ENCODE assay signal across 19 cellular contexts in genomic region chr10:12200850-12201249, GRCh38. TPM values are rescaled to one million over a fixed set of nuclear protein-coding genes. Genes with fewer than 3 reads are reported as not detected.
DNase-seq lines count a peak whose midpoint lies in the region; ATAC-seq and TF ChIP-seq lines count a peak whose summit lies in the region.
"Had no signal": no experiment of that assay in that cellular context is flagged by ENCODE, and none has a peak within 500 bp of the region (broad histone marks: within the 10 kb centered on the region; RNA-seq: fewer than 3 reads in every experiment).

No MANE protein-coding gene starts in this region.

- H3K9me3 ChIP-seq in Loucy (ENCODE audit: insufficient read depth, low read depth, low read length), result no peaks in the 10 kb centered on the region
- no peaks in the 10 kb centered on the region for H3K9me3 ChIP-seq in aorta (ENCODE audit: control insufficient read depth, low read length)
- H3K9me3 ChIP-seq in BE2C, result no peaks in the 10 kb centered on the region
- H3K9me3 ChIP-seq: Caco-2 had no signal

- peaks cover 92% of the 10 kb centered on the region for H3K79me2 ChIP-seq in Loucy (ENCODE audit: insufficient read depth, low read length)

- H3K27me3 Mint-ChIP-seq in activated naive CD4-positive, alpha-beta T cell treated with anti-CD3 and anti-CD28 coated beads for 36 hours (ENCODE audit: low read depth), result no peaks in the 10 kb centered on the region
- H3K27me3 Mint-ChIP-seq in activated T-helper 2 cell treated with anti-CD3 and anti-CD28 coated beads, Interferon-gamma antibody, Interleukin-2, Interleukin-4, amounts not matched to agents 10 μg/mL and 5 μg/mL and 100 μg/mL, durations not matched to agents 14 hours and 24 hours and 36 hours (ENCODE audit: low read depth), result no peaks in the 10 kb centered on the region
- no peaks in the 10 kb centered on the region for H3K27me3 Mint-ChIP-seq in natural killer cell treated with Interleukin-12 subunit alpha and Interleukin-12 subunit beta and Interleukin-15 and Interleukin-18, amount 100 ng/mL, for 72 hours
- H3K27me3 Mint-ChIP-seq: IgD-negative memory B cell had no signal

- peaks cover 39% of the 10 kb centered on the region for H3K36me3 Mint-ChIP-seq in activated naive CD4-positive, alpha-beta T cell treated with anti-CD3 and anti-CD28 coated beads for 36 hours (ENCODE audit: low read depth)
- peaks cover 63% of the 10 kb centered on the region for H3K36me3 Mint-ChIP-seq in activated T-helper 2 cell treated with anti-CD3 and anti-CD28 coated beads, Interferon-gamma antibody, Interleukin-2, Interleukin-4, amounts not matched to agents 10 μg/mL and 5 μg/mL and 100 μg/mL, durations not matched to agents 14 hours and 24 hours and 36 hours (ENCODE audit: low read depth)
- H3K36me3 Mint-ChIP-seq in natural killer cell treated with Interleukin-12 subunit alpha and Interleukin-12 subunit beta and Interleukin-15 and Interleukin-18, amount 100 ng/mL, for 72 hours, result peaks cover 36% of the 10 kb centered on the region

- WGBS in aorta, 2 donors, result 93 to 94% methylated on average over 5 of the region's 5 CpGs

- no peak overlapping the region for H3K27ac ChIP-seq in aorta (ENCODE audit: low read depth in 1 of 2, low read length in 2 of 2)

- no peak for TF ChIP-seq CTCF in Loucy (conservative IDR thresholded peaks at IDR 0.05; ENCODE audit: low read length)
- TF ChIP-seq CTCF in BE2C (IDR thresholded peaks at IDR 0.05; ENCODE audit: low read depth, low read length), result no peak

- no peak for DNase-seq in activated naive CD4-positive, alpha-beta T cell treated with anti-CD3 and anti-CD28 coated beads for 36 hours
- DNase-seq in activated naive CD4-positive, alpha-beta T cell treated with Interleukin-2 at 50 U/mL for 16 hours, result no peak
- no peak for DNase-seq in activated T-helper 2 cell treated with anti-CD3 and anti-CD28 coated beads, Interferon-gamma antibody, Interleukin-2, Interleukin-4, amounts not matched to agents 10 μg/mL and 5 μg/mL and 100 μg/mL, durations not matched to agents 14 hours and 24 hours and 36 hours (ENCODE audit: low spot score)
- DNase-seq in natural killer cell treated with Interleukin-12 subunit alpha and Interleukin-12 subunit beta and Interleukin-15 and Interleukin-18, amount 100 ng/mL, for 72 hours (ENCODE audit: low spot score), result no peak
- DNase-seq in aorta (no peak), BE2C (no peak)
- DNase-seq in stimulated activated CD4-positive, alpha-beta T cell treated with anti-CD3 and anti-CD28 coated beads, Interleukin-1b, Interleukin-23, amount 100 ng/mL, for 48 hours, result no peak
- DNase-seq: ACHN; AML-193; Caco-2; CD4-positive, CD25-positive, alpha-beta regulatory T cell; EL; H9; NCI-H1417; NCI-H187 treated with DMSO at 0.1 percent for 48 hours; NCI-H526 treated with DMSO at 0.1 percent for 48 hours; SHP77 treated with DMSO at 0.1 percent for 48 hours had no signal

- no peak for ATAC-seq in natural killer cell treated with Interleukin-12 subunit alpha and Interleukin-12 subunit beta and Interleukin-15 and Interleukin-18, amount 100 ng/mL, for 72 hours
- ATAC-seq in aorta (ENCODE audit: low FRiP score), result no peak

- intact Hi-C loops in activated naive CD4-positive, alpha-beta T cell treated with anti-CD3 and anti-CD28 coated beads for 36 hours (cut with micrococcal nuclease), result no loop called here
- intact Hi-C loops in activated T-helper 2 cell treated with anti-CD3 and anti-CD28 coated beads, Interferon-gamma antibody, Interleukin-2, Interleukin-4, amounts not matched to agents 10 μg/mL and 5 μg/mL and 100 μg/mL, durations not matched to agents 14 hours and 24 hours and 36 hours (cut with micrococcal nuclease), result no loop called here
- intact Hi-C loops in aorta (cut with DNase I), result no loop called here

- peaks cover 34% of the 10 kb centered on the region for H4K20me1 ChIP-seq in Loucy (ENCODE audit: insufficient read depth, low read length, poor library complexity, severe bottlenecking)

- no peaks in the 10 kb centered on the region for H3K9me2 ChIP-seq in Loucy (replicated peaks; ENCODE audit: low read depth, low read length)

- peaks cover 31% of the 10 kb centered on the region for H3K4me1 ChIP-seq in Loucy (ENCODE audit: insufficient read depth, low read length, poor library complexity, severe bottlenecking)
- no peaks in the 10 kb centered on the region for H3K4me1 ChIP-seq in aorta (ENCODE audit: control insufficient read depth in 1 of 2, insufficient read depth in 2 of 2, low read length in 2 of 2)
- H3K4me1 ChIP-seq in BE2C, result no peaks in the 10 kb centered on the region
- H3K4me1 ChIP-seq: Caco-2 had no signal

- H3K27me3 ChIP-seq in Loucy (ENCODE audit: insufficient read depth, low read length, poor library complexity, severe bottlenecking), result no peaks in the 10 kb centered on the region
- H3K27me3 ChIP-seq in aorta (ENCODE audit: control insufficient read depth in 1 of 2, insufficient read depth in 2 of 2, low read length in 1 of 2), result no peaks in the 10 kb centered on the region
- H3K27me3 ChIP-seq in BE2C, result no peaks in the 10 kb centered on the region

- H3K9ac ChIP-seq in Loucy (ENCODE audit: low read depth, low read length, poor library complexity, severe bottlenecking), result peak overlapping the region; percentile 30

- H3K4me3 ChIP-seq in Loucy (ENCODE audit: low read length, poor library complexity, severe bottlenecking) (peak overlapping the region; percentile 46), aorta (ENCODE audit: low read length in 2 of 2) (no peak overlapping the region), BE2C (ENCODE audit: low read depth, low read length) (no peak overlapping the region)

- H3K27ac Mint-ChIP-seq in activated naive CD4-positive, alpha-beta T cell treated with anti-CD3 and anti-CD28 coated beads for 36 hours, result peak overlapping the region; percentile 53
- H3K27ac Mint-ChIP-seq in activated T-helper 2 cell treated with anti-CD3 and anti-CD28 coated beads, Interferon-gamma antibody, Interleukin-2, Interleukin-4, amounts not matched to agents 10 μg/mL and 5 μg/mL and 100 μg/mL, durations not matched to agents 14 hours and 24 hours and 36 hours, result peak overlapping the region; percentile 65
- H3K27ac Mint-ChIP-seq in natural killer cell treated with Interleukin-12 subunit alpha and Interleukin-12 subunit beta and Interleukin-15 and Interleukin-18, amount 100 ng/mL, for 72 hours, result peak overlapping the region; percentile 59 to 77
- H3K27ac Mint-ChIP-seq: CD4-positive, CD25-positive, alpha-beta regulatory T cell; IgD-negative memory B cell had no signal

- H3K36me3 ChIP-seq in Loucy (ENCODE audit: insufficient read depth, low read length) (peaks cover 43% of the 10 kb centered on the region), aorta (ENCODE audit: control insufficient read depth in 1 of 2, insufficient read depth in 2 of 2, low read length in 1 of 2) (peaks cover 3 to 4% of the 10 kb centered on the region in 2 donors), BE2C (peaks cover 57% of the 10 kb centered on the region)

- CTCF ChIA-PET in activated naive CD4-positive, alpha-beta T cell treated with anti-CD3 and anti-CD28 coated beads for 36 hours (lab: Charles Lee), result interaction anchor here (0.6 to 3.4 kb wide), 2 partner anchors 14 to 149 kb away, joined by 3 to 15 read pairs; no protein-coding TSS in a partner anchor

- no peak overlapping the region for H2AFZ ChIP-seq in Loucy (ENCODE audit: low read length)

- no peak overlapping the region for H3K4me3 Mint-ChIP-seq in activated naive CD4-positive, alpha-beta T cell treated with anti-CD3 and anti-CD28 coated beads for 36 hours
- H3K4me3 Mint-ChIP-seq in activated T-helper 2 cell treated with anti-CD3 and anti-CD28 coated beads, Interferon-gamma antibody, Interleukin-2, Interleukin-4, amounts not matched to agents 10 μg/mL and 5 μg/mL and 100 μg/mL, durations not matched to agents 14 hours and 24 hours and 36 hours (ENCODE audit: low read depth), result no peak overlapping the region
- H3K4me3 Mint-ChIP-seq in natural killer cell treated with Interleukin-12 subunit alpha and Interleukin-12 subunit beta and Interleukin-15 and Interleukin-18, amount 100 ng/mL, for 72 hours, result peak overlapping the region; percentile 71
- H3K4me3 Mint-ChIP-seq: CD4-positive, CD25-positive, alpha-beta regulatory T cell; H9 had no signal

- no peaks in the 10 kb centered on the region for H3K9me3 Mint-ChIP-seq in activated naive CD4-positive, alpha-beta T cell treated with anti-CD3 and anti-CD28 coated beads for 36 hours
- no peaks in the 10 kb centered on the region for H3K9me3 Mint-ChIP-seq in activated T-helper 2 cell treated with anti-CD3 and anti-CD28 coated beads, Interferon-gamma antibody, Interleukin-2, Interleukin-4, amounts not matched to agents 10 μg/mL and 5 μg/mL and 100 μg/mL, durations not matched to agents 14 hours and 24 hours and 36 hours
- no peaks in the 10 kb centered on the region for H3K9me3 Mint-ChIP-seq in natural killer cell treated with Interleukin-12 subunit alpha and Interleukin-12 subunit beta and Interleukin-15 and Interleukin-18, amount 100 ng/mL, for 72 hours
- H3K9me3 Mint-ChIP-seq: H9, IgD-negative memory B cell had no signal

- H3K4me2 ChIP-seq in Loucy (ENCODE audit: low read depth, low read length, poor library complexity, severe bottlenecking), result peak overlapping the region; percentile 64

- no peaks in the 10 kb centered on the region for H3F3A ChIP-seq in Loucy (ENCODE audit: low read depth)

- H3K4me1 Mint-ChIP-seq in activated naive CD4-positive, alpha-beta T cell treated with anti-CD3 and anti-CD28 coated beads for 36 hours (ENCODE audit: low read depth), result peaks cover 57% of the 10 kb centered on the region
- peaks cover 31% of the 10 kb centered on the region for H3K4me1 Mint-ChIP-seq in activated T-helper 2 cell treated with anti-CD3 and anti-CD28 coated beads, Interferon-gamma antibody, Interleukin-2, Interleukin-4, amounts not matched to agents 10 μg/mL and 5 μg/mL and 100 μg/mL, durations not matched to agents 14 hours and 24 hours and 36 hours (ENCODE audit: low read depth)
- peaks cover 35 to 48% of the 10 kb centered on the region in 2 donors for H3K4me1 Mint-ChIP-seq in natural killer cell treated with Interleukin-12 subunit alpha and Interleukin-12 subunit beta and Interleukin-15 and Interleukin-18, amount 100 ng/mL, for 72 hours (ENCODE audit: low read depth in 2 of 2)

RNA-seq across cellular contexts. Expression of gene CDC123, which starts 4.9 kb away (rescaled TPM):
- 100 to 1,000 TPM; 108 to 117 TPM for total RNA-seq in activated naive CD4-positive, alpha-beta T cell treated with anti-CD3 and anti-CD28 coated beads for 36 hours
- 153 and 156 TPM in 2 replicates for total RNA-seq in activated T-helper 2 cell treated with anti-CD3 and anti-CD28 coated beads, Interferon-gamma antibody, Interleukin-2, Interleukin-4, amounts not matched to agents 10 μg/mL and 5 μg/mL and 100 μg/mL, durations not matched to agents 14 hours and 24 hours and 36 hours
- total RNA-seq in natural killer cell treated with Interleukin-12 subunit alpha and Interleukin-12 subunit beta and Interleukin-15 and Interleukin-18, amount 100 ng/mL, for 72 hours, result 100 to 1,000 TPM; 161 to 167 TPM
- total RNA-seq in aorta, result 10 to 100 TPM; 39.8 to 53.9 TPM
- 10 to 100 TPM; 36.7 to 66.7 TPM for polyA plus RNA-seq in aorta
- polyA plus RNA-seq in BE2C (2012; ENCODE audit: insufficient read depth, insufficient read length, low read depth), result 240 TPM

RNA-seq across cellular contexts. Expression of gene NUDT5, which starts 5.2 kb away (rescaled TPM):
- total RNA-seq in activated naive CD4-positive, alpha-beta T cell treated with anti-CD3 and anti-CD28 coated beads for 36 hours, result 100 to 1,000 TPM in 1 of 2 experiments, 10 to 100 TPM in 1; 97.1 to 100 TPM
- total RNA-seq in activated T-helper 2 cell treated with anti-CD3 and anti-CD28 coated beads, Interferon-gamma antibody, Interleukin-2, Interleukin-4, amounts not matched to agents 10 μg/mL and 5 μg/mL and 100 μg/mL, durations not matched to agents 14 hours and 24 hours and 36 hours, result 109 and 112 TPM in 2 replicates
- total RNA-seq in natural killer cell treated with Interleukin-12 subunit alpha and Interleukin-12 subunit beta and Interleukin-15 and Interleukin-18, amount 100 ng/mL, for 72 hours, result 100 to 1,000 TPM; 102 to 111 TPM
- total RNA-seq in aorta, result 10 to 100 TPM; 25.9 to 39.7 TPM
- polyA plus RNA-seq in aorta, result 10 to 100 TPM; 21.3 to 37.8 TPM
- 75.5 TPM for polyA plus RNA-seq in BE2C (2012; ENCODE audit: insufficient read depth, insufficient read length, low read depth)
